27 cellular contexts compared by ENCODE assay signal in the genomic region with DNA sequence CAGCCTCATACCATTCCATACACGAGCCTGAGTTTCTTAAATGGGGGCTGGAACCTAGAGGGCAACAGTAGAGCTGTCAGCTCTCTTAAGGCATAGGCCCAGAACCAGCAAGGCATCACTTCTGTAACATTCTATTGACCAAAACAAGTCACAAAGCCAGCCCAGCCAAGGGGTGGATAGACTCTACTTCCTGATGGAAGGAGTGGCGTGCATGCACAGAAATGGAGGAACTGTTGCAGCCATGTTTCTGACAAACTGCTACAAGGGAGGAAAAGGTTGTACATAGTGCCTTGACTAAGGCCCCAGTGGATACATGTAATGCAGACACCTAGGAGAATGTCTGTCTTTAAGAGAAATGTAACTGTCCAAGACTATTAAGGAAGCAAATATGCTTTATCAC. TPM values are rescaled to one million over a fixed set of nuclear protein-coding genes. Genes with fewer than 3 reads are reported as not detected.
DNase-seq lines count a peak whose midpoint lies in the region; ATAC-seq and TF ChIP-seq lines count a peak whose summit lies in the region.
"Had no signal": no experiment of that assay in that cellular context is flagged by ENCODE, and none has a peak within 500 bp of the region (broad histone marks: within the 10 kb centered on the region; RNA-seq: fewer than 3 reads in every experiment).

No MANE protein-coding gene starts in this region.

- POLR2A ChIA-PET in activated naive CD8-positive, alpha-beta T cell treated with anti-CD3 and anti-CD28 coated beads, Interleukin-2, amount 10 ng/mL, durations not matched to agents 7 days and 5 days (lab: Charles Lee): interaction anchor here (0.7 to 2.2 kb wide), 3 partner anchors 12 to 35 kb away, joined by 4 to 7 read pairs (median 4); a partner anchor contains a TSS

- H3K27me3 ChIP-seq in colonic mucosa (no peaks in the 10 kb centered on the region), neuron (ENCODE audit: insufficient read depth, low read length) (no peaks in the 10 kb centered on the region), BE2C (no peaks in the 10 kb centered on the region)
- H3K27me3 ChIP-seq: adrenal gland, body of pancreas, suprapubic skin had no signal

- no peaks in the 10 kb centered on the region for H3K9me3 ChIP-seq in colonic mucosa
- no peaks in the 10 kb centered on the region for H3K9me3 ChIP-seq in neuron (ENCODE audit: low read length)
- H3K9me3 ChIP-seq in BE2C: no peaks in the 10 kb centered on the region
- H3K9me3 ChIP-seq: adrenal gland, body of pancreas, HAP-1, suprapubic skin had no signal

- peak overlapping the region; percentile 42 for H3K27ac ChIP-seq in colonic mucosa
- H3K27ac ChIP-seq: adrenal gland, body of pancreas, suprapubic skin, VCaP had no signal

- TF ChIP-seq CTCF in colonic mucosa (IDR thresholded peaks at IDR 0.05) (no peak), BE2C (IDR thresholded peaks at IDR 0.05; ENCODE audit: low read depth, low read length) (no peak)

- H3K27ac Mint-ChIP-seq in activated naive CD8-positive, alpha-beta T cell treated with anti-CD3 and anti-CD28 coated beads, Interleukin-2, amount 10 ng/mL, durations not matched to agents 7 days and 5 days: peak overlapping the region; percentile 50
- H3K27ac Mint-ChIP-seq in activated naive CD8-positive, alpha-beta T cell treated with anti-CD3 and anti-CD28 coated beads, Interleukin-2, amount 50 U/mL, for 24 hours: no peak overlapping the region
- H3K27ac Mint-ChIP-seq: nephron progenitor cell; stimulated activated naive B cell treated with anti-CD40 and anti-IgM and Interleukin-4, amounts not matched to agents 10 μg/mL and 1 μg/mL and 100 μg/mL, for 72 hours; T-helper 2 cell treated with Interferon-gamma antibody and Interleukin-4, amounts not matched to agents 5 μg/mL and 100 μg/mL, for 36 hours had no signal

- H3K9me3 Mint-ChIP-seq in activated naive CD8-positive, alpha-beta T cell treated with anti-CD3 and anti-CD28 coated beads, Interleukin-2, amount 10 ng/mL, durations not matched to agents 7 days and 5 days: peaks cover 6% of the 10 kb centered on the region
- peaks cover 8% of the 10 kb centered on the region for H3K9me3 Mint-ChIP-seq in activated naive CD8-positive, alpha-beta T cell treated with anti-CD3 and anti-CD28 coated beads, Interleukin-2, amount 50 U/mL, for 24 hours

- intact Hi-C loops in colonic mucosa (cut with DNase I): no loop called here

- H3K4me3 Mint-ChIP-seq in activated naive CD8-positive, alpha-beta T cell treated with anti-CD3 and anti-CD28 coated beads, Interleukin-2, amount 10 ng/mL, durations not matched to agents 7 days and 5 days: no peak overlapping the region
- no peak overlapping the region for H3K4me3 Mint-ChIP-seq in activated naive CD8-positive, alpha-beta T cell treated with anti-CD3 and anti-CD28 coated beads, Interleukin-2, amount 50 U/mL, for 24 hours
- H3K4me3 Mint-ChIP-seq: nephron progenitor cell; stimulated activated naive B cell treated with anti-CD40 and anti-IgM and Interleukin-4, amounts not matched to agents 10 μg/mL and 1 μg/mL and 100 μg/mL, for 72 hours had no signal

- ATAC-seq in activated naive CD8-positive, alpha-beta T cell treated with anti-CD3 and anti-CD28 coated beads, Interleukin-2, amount 10 ng/mL, durations not matched to agents 7 days and 5 days (ENCODE audit: low read depth): no peak
- ATAC-seq in activated naive CD8-positive, alpha-beta T cell treated with anti-CD3 and anti-CD28 coated beads, Interleukin-2, amount 50 U/mL, for 24 hours: no peak
- ATAC-seq in HG02763 (IDR thresholded peaks at IDR 0.05; ENCODE audit: unreplicated experiment): no peak
- ATAC-seq: body of pancreas; sciatic nerve; stimulated activated naive B cell treated with anti-CD40 and anti-IgM and Interleukin-4, amounts not matched to agents 10 μg/mL and 1 μg/mL and 100 μg/mL, for 72 hours had no signal

- peaks cover 9% of the 10 kb centered on the region for H3K36me3 Mint-ChIP-seq in activated naive CD8-positive, alpha-beta T cell treated with anti-CD3 and anti-CD28 coated beads, Interleukin-2, amount 10 ng/mL, durations not matched to agents 7 days and 5 days
- H3K36me3 Mint-ChIP-seq in activated naive CD8-positive, alpha-beta T cell treated with anti-CD3 and anti-CD28 coated beads, Interleukin-2, amount 50 U/mL, for 24 hours (ENCODE audit: low read depth): no peaks in the 10 kb centered on the region
- H3K36me3 Mint-ChIP-seq: stimulated activated naive B cell treated with anti-CD40 and anti-IgM and Interleukin-4, amounts not matched to agents 10 μg/mL and 1 μg/mL and 100 μg/mL, for 72 hours had no signal

- H3K9ac ChIP-seq in colonic mucosa (ENCODE audit: low read depth in 2 of 2, low read length in 2 of 2): no peak overlapping the region

- H3K4me3 ChIP-seq in colonic mucosa: no peak overlapping the region
- H3K4me3 ChIP-seq in neuron (ENCODE audit: low read length): no peak overlapping the region
- no peak overlapping the region for H3K4me3 ChIP-seq in BE2C (ENCODE audit: low read depth, low read length)
- H3K4me3 ChIP-seq: adrenal gland, body of pancreas, HAP-1, suprapubic skin had no signal

- no peaks in the 10 kb centered on the region for H3K36me3 ChIP-seq in colonic mucosa
- no peaks in the 10 kb centered on the region for H3K36me3 ChIP-seq in neuron (ENCODE audit: insufficient read depth, low read length)
- H3K36me3 ChIP-seq in BE2C: no peaks in the 10 kb centered on the region
- H3K36me3 ChIP-seq: adrenal gland, HAP-1, suprapubic skin had no signal

- H3K4me1 ChIP-seq in colonic mucosa: peaks cover 4% of the 10 kb centered on the region
- H3K4me1 ChIP-seq in neuron (ENCODE audit: insufficient read depth, low read length): no peaks in the 10 kb centered on the region
- H3K4me1 ChIP-seq in BE2C: no peaks in the 10 kb centered on the region
- H3K4me1 ChIP-seq: adrenal gland, body of pancreas, suprapubic skin had no signal

- peaks cover 39% of the 10 kb centered on the region for H3K4me1 Mint-ChIP-seq in activated naive CD8-positive, alpha-beta T cell treated with anti-CD3 and anti-CD28 coated beads, Interleukin-2, amount 10 ng/mL, durations not matched to agents 7 days and 5 days
- peaks cover 28% of the 10 kb centered on the region for H3K4me1 Mint-ChIP-seq in activated naive CD8-positive, alpha-beta T cell treated with anti-CD3 and anti-CD28 coated beads, Interleukin-2, amount 50 U/mL, for 24 hours

- DNase-seq in activated naive CD8-positive, alpha-beta T cell treated with anti-CD3 and anti-CD28 coated beads, Interleukin-2, amount 10 ng/mL, durations not matched to agents 7 days and 5 days: no peak
- DNase-seq in activated naive CD8-positive, alpha-beta T cell treated with anti-CD3 and anti-CD28 coated beads, Interleukin-2, amount 50 U/mL, for 24 hours: no peak
- DNase-seq in colonic mucosa (no peak), GM19238 (ENCODE audit: insufficient read length, low spot score) (no peak), BE2C (no peak), NCI-H1105 treated with DMSO at 0.1 percent for 48 hours (lab: John Stamatoyannopoulos, UW) (no peak)
- DNase-seq: activated CD4-positive, alpha-beta T cell treated with anti-CD3 and anti-CD28 coated beads for 4 hours; activated gamma-delta T cell; activated T-cell treated with anti-CD3 and anti-CD28 coated beads, Interleukin-2, amount 50 U/mL, for 1 hour; adrenal gland; body of pancreas; COR-L47; DMS53; glutamatergic neuron; Karpas-422; NCI-H2171; NCI-H510A; nephron progenitor cell; OCI-M1; stimulated activated naive B cell treated with anti-CD40 and anti-IgM and Interleukin-4, amounts not matched to agents 10 μg/mL and 1 μg/mL and 100 μg/mL, for 72 hours had no signal

- no peaks in the 10 kb centered on the region for H3K27me3 Mint-ChIP-seq in activated naive CD8-positive, alpha-beta T cell treated with anti-CD3 and anti-CD28 coated beads, Interleukin-2, amount 10 ng/mL, durations not matched to agents 7 days and 5 days
- no peaks in the 10 kb centered on the region for H3K27me3 Mint-ChIP-seq in activated naive CD8-positive, alpha-beta T cell treated with anti-CD3 and anti-CD28 coated beads, Interleukin-2, amount 50 U/mL, for 24 hours

- H2AFZ ChIP-seq in neuron (ENCODE audit: low read depth, low read length): peak overlapping the region; percentile 49

RNA-seq across cellular contexts. Expression of a gene that starts 34.9 kb away (rescaled TPM):
- total RNA-seq in activated naive CD8-positive, alpha-beta T cell treated with anti-CD3 and anti-CD28 coated beads, Interleukin-2, amount 10 ng/mL, durations not matched to agents 7 days and 5 days: 10 to 100 TPM; 39.5 to 40.1 TPM
- 10 to 100 TPM in 1 of 2 donors, 1 to 10 TPM in 1; 7.2 to 37.3 TPM for total RNA-seq in colonic mucosa
- 131 TPM for polyA plus RNA-seq in BE2C (2012; ENCODE audit: insufficient read depth, insufficient read length, low read depth)
